Comparison of ENCODE assay signal across 8 cellular contexts in the genomic region with DNA sequence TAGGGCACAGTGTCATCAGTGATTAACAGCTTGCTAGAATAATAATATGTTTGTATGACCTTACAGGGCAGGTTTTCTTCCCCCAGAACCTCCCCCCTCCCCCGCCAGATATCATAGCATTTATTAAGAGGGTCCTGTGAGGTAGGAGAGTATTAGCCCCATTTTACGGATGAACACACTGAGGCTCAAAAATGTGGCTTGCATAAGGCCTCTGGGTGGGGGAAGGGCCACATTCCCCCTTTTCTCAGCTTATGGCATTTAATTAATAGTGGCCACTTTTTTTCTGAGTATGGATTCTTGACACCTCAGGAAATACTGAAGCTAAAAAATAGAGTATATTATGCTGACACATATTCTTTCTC. TPM values are rescaled to one million over a fixed set of nuclear protein-coding genes. Genes with fewer than 3 reads are reported as not detected.
DNase-seq lines count a peak whose midpoint lies in the region; ATAC-seq, FAIRE-seq and TF ChIP-seq lines count a peak whose summit lies in the region.

No MANE protein-coding gene starts in this region.

- TF ChIP-seq CTCF in esophagus muscularis mucosa (IDR thresholded peaks at IDR 0.05) (no peak), osteoblast (IDR thresholded peaks at IDR 0.05; ENCODE audit: extremely low read depth, low read depth, low read length) (no peak)

- H3K27ac ChIP-seq in CD4-positive, alpha-beta memory T cell (ENCODE audit: low read depth, low read length): no peak overlapping the region
- no peak overlapping the region; the same call in 1 of the 2 replicates for H3K27ac ChIP-seq in SJCRH30
- H3K27ac ChIP-seq in esophagus muscularis mucosa (replicated peaks in 1 of 4): peak overlapping the region; percentile 94 to 98 (median 96)
- H3K27ac ChIP-seq in osteoblast (ENCODE audit: low read depth, low read length): peak overlapping the region; percentile 81

- no peak for FAIRE-seq in urothelium cell line (lab: Jason Lieb, UNC)

- peaks cover 0 to 3% of the 10 kb centered on the region in 2 donors for H3K27me3 Mint-ChIP-seq in CD4-positive, alpha-beta memory T cell

- CTCF ChIA-PET in CD4-positive, alpha-beta memory T cell (lab: Charles Lee; ENCODE audit: partially characterized antibody): no interaction called here

- no peaks in the 10 kb centered on the region for H3K9me3 ChIP-seq in CD4-positive, alpha-beta memory T cell (ENCODE audit: control insufficient read depth in 1 of 2, low read length in 2 of 2)
- no peaks in the 10 kb centered on the region for H3K9me3 ChIP-seq in SJCRH30 (replicated peaks)
- no peaks in the 10 kb centered on the region for H3K9me3 ChIP-seq in esophagus muscularis mucosa
- H3K9me3 ChIP-seq in osteoblast (ENCODE audit: low read depth, low read length): no peaks in the 10 kb centered on the region

- peak overlapping the region; percentile 92 for H3K4me2 ChIP-seq in osteoblast (ENCODE audit: insufficient read depth, low read length)

- no peaks in the 10 kb centered on the region for H3K27me3 ChIP-seq in CD4-positive, alpha-beta memory T cell (ENCODE audit: insufficient read depth, low read length)
- H3K27me3 ChIP-seq in SJCRH30: no peaks in the 10 kb centered on the region
- no peaks in the 10 kb centered on the region for H3K27me3 ChIP-seq in esophagus muscularis mucosa
- H3K27me3 ChIP-seq in osteoblast (ENCODE audit: insufficient read depth, low read length): no peaks in the 10 kb centered on the region

- intact Hi-C loops in CD4-positive, alpha-beta memory T cell (cut with micrococcal nuclease): no loop called here
- intact Hi-C loops in esophagus muscularis mucosa (cut with DNase I): loop anchor here (2.0 to 10.0 kb wide), 2 partner anchors 87 to 403 kb away; no protein-coding TSS in a partner anchor

- no peaks in the 10 kb centered on the region for H3K9me3 Mint-ChIP-seq in CD4-positive, alpha-beta memory T cell

- peak overlapping the region in 1 of 7 donors; percentile 18 for H3K27ac Mint-ChIP-seq in CD4-positive, alpha-beta memory T cell

- H3K4me1 ChIP-seq in CD4-positive, alpha-beta memory T cell (ENCODE audit: insufficient read depth, low read length): no peaks in the 10 kb centered on the region
- H3K4me1 ChIP-seq in SJCRH30: peaks cover 21% of the 10 kb centered on the region
- peaks cover 59 to 72% (median 61%) of the 10 kb centered on the region in 4 donors for H3K4me1 ChIP-seq in esophagus muscularis mucosa
- peaks cover 28% of the 10 kb centered on the region for H3K4me1 ChIP-seq in osteoblast (ENCODE audit: insufficient read depth, low read length)

- POLR2A ChIA-PET in CD4-positive, alpha-beta memory T cell (lab: Charles Lee; ENCODE audit: partially characterized antibody): no interaction called here

- ATAC-seq in GM18517 (IDR thresholded peaks at IDR 0.05; ENCODE audit: unreplicated experiment): no peak

- H3K36me3 ChIP-seq in CD4-positive, alpha-beta memory T cell (ENCODE audit: insufficient read depth, low read length): no peaks in the 10 kb centered on the region
- H3K36me3 ChIP-seq in SJCRH30 (no peaks in the 10 kb centered on the region), esophagus muscularis mucosa (no peaks in the 10 kb centered on the region), osteoblast (ENCODE audit: insufficient read depth, low read length) (peaks cover 7% of the 10 kb centered on the region)

- no peak for DNase-seq in CD4-positive, alpha-beta memory T cell
- DNase-seq in SJCRH30 (no peak), esophagus muscularis mucosa (ENCODE audit: extremely low spot score) (no peak), osteoblast (ENCODE audit: insufficient read length, low spot score, missing footprints) (no peak), urothelium cell line (ENCODE audit: low spot score) (no peak), germinal center (ENCODE audit: low spot score) (no peak)
- DNase-seq in activated CD4-positive, CD25-positive, alpha-beta regulatory T cell treated with anti-CD3 and anti-CD28 coated beads, Interleukin-2, amount 50 U/mL, for 72 hours: no peak

- no peaks in the 10 kb centered on the region for H3K36me3 Mint-ChIP-seq in CD4-positive, alpha-beta memory T cell

- no peak for TF ChIP-seq POLR2A in esophagus muscularis mucosa (IDR thresholded peaks at IDR 0.05; ENCODE audit: low read depth)

- peaks cover 71% of the 10 kb centered on the region for H3K79me2 ChIP-seq in osteoblast (ENCODE audit: insufficient read depth, low read length)

- WGBS in esophagus muscularis mucosa: 73% methylated on average over 2 of the region's 2 CpGs

- TF ChIP-seq EP300 in esophagus muscularis mucosa (IDR thresholded peaks at IDR 0.05): no peak

- peaks cover 1 to 12% (median 7%) of the 10 kb centered on the region in 4 donors for H3K4me1 Mint-ChIP-seq in CD4-positive, alpha-beta memory T cell

- H3K4me3 Mint-ChIP-seq in CD4-positive, alpha-beta memory T cell: peak overlapping the region; percentile 48 to 92 (median 73)

- H3K4me3 ChIP-seq in CD4-positive, alpha-beta memory T cell (ENCODE audit: low read length in 2 of 2): no peak overlapping the region
- H3K4me3 ChIP-seq in SJCRH30: peak overlapping the region; percentile 76
- H3K4me3 ChIP-seq in esophagus muscularis mucosa: peak overlapping the region; percentile 67 to 87 (median 77)
- peak overlapping the region; percentile 97 for H3K4me3 ChIP-seq in osteoblast (ENCODE audit: insufficient read depth, low read length)

- no peak overlapping the region for H2AFZ ChIP-seq in osteoblast (ENCODE audit: low read length)

- H4K20me1 ChIP-seq in osteoblast (ENCODE audit: insufficient read depth, low read length): peaks cover 58% of the 10 kb centered on the region

RNA-seq across cellular contexts. Expression of a gene that starts 2.9 kb away (rescaled TPM):
- 1 to 10 TPM; 5.2 to 6.5 TPM for total RNA-seq in CD4-positive, alpha-beta memory T cell
- not detected for polyA plus RNA-seq in CD4-positive, alpha-beta memory T cell
- total RNA-seq in SJCRH30 (2014; rRNA removed; shearing (Covaris generic)): 13.6 and 14.6 TPM in 2 replicates
- total RNA-seq in esophagus muscularis mucosa: 100 to 1,000 TPM in 2 of 4 donors, 10 to 100 TPM in 2; 63.1 to 137 (median 87.7) TPM
- 58.6 and 65.9 TPM in 2 replicates for total RNA-seq in osteoblast

Comparison
In these comparisons a context has a peak if more than half of its experiments do, and no peak if none do; other contexts are left out.
1. H3K27ac ChIP-seq: peak in esophagus muscularis mucosa (4 of 4) and osteoblast (single experiment); none in CD4-positive, alpha-beta memory T cell (single experiment) and SJCRH30 (single experiment).
2. H3K4me3 ChIP-seq: peak in SJCRH30 (single experiment), esophagus muscularis mucosa (4 of 4) and osteoblast (single experiment); none in CD4-positive, alpha-beta memory T cell (0 of 2).